In the genomic region with DNA sequence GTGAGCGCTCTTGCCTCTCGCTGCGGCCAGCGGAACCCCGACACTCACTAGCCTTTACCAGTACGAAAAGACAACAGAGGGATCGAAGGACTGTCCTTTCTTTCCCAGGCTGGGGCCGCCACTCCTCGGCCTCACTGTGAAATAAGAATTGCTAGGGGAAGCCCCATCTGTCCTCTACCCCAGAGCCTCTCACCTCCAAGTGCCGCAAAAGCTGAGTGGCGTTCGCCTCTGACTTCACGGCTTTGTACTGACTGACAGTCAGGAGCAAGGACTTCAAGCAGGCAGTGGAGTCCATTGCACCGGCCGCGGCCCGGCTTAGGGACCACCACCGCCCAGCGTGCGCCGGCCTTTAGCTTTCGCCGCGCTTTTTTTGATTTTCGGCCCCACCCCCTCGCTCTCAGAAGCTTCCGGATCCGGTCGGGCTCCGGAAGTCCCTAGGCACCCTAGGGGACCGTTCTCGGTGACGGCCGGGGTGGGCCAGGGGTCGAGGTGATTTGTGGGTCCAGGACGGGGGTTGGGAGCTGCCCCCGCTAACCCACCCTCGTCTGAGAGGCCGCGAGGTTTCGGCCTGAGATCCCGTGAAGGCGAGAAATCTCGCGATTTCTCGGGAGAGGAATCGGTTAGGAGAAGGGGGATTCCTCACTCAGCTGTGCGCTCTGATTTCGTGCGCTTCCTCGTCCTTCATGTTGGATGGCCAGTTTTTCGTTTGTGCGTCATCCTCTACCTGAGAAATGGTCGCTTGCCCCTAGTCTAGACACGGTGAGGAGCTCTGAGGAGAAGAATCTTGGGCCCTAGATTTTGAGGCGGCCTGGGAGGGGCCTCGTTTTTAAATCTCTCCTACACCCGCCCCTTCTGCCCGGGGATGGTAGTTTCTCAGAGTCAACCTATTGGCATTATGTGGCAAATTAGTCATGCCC, we compare ENCODE assay signal across 8 cellular contexts. TPM values are rescaled to one million over a fixed set of nuclear protein-coding genes. Genes with fewer than 3 reads are reported as not detected.
DNase-seq lines count a peak whose midpoint lies in the region; ATAC-seq and TF ChIP-seq lines count a peak whose summit lies in the region.

A gene (minus strand): TSS at position 358 of the 917 bp plus-strand sequence. CDS start 63 bp downstream, at position 295.
A gene with protein sequence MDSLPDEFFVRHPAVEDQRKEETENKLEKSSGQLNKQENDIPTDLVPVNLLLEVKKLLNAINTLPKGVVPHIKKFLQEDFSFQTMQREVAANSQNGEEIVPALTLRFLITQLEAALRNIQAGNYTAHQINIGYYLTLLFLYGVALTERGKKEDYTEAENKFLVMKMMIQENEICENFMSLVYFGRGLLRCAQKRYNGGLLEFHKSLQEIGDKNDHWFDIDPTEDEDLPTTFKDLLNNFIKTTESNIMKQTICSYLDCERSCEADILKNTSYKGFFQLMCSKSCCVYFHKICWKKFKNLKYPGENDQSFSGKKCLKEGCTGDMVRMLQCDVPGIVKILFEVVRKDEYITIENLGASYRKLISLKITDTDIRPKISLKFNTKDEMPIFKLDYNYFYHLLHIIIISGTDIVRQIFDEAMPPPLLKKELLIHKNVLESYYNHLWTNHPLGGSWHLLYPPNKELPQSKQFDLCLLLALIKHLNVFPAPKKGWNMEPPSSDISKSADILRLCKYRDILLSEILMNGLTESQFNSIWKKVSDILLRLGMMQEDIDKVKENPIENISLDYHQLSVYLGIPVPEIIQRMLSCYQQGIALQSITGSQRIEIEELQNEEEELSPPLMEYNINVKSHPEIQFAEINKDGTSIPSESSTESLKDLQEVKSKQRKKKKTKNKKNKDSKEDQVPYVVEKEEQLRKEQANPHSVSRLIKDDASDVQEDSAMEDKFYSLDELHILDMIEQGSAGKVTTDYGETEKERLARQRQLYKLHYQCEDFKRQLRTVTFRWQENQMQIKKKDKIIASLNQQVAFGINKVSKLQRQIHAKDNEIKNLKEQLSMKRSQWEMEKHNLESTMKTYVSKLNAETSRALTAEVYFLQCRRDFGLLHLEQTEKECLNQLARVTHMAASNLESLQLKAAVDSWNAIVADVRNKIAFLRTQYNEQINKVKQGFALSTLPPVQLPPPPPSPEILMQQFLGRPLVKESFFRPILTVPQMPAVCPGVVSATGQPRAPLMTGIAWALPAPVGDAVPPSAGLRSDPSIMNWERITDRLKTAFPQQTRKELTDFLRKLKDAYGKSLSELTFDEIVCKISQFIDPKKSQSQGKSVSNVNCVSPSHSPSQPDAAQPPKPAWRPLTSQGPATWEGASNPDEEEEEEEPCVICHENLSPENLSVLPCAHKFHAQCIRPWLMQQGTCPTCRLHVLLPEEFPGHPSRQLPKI (plus strand): TSS at position 642 of the 917 bp plus-strand sequence. CDS start 15,685 bp downstream, outside the sequence.

- DNase-seq in NCI-H69 (lab: John Stamatoyannopoulos, UW), result peak; percentile 95
- peak; percentile 75 for DNase-seq in activated CD4-positive, alpha-beta T cell treated with anti-CD3 and anti-CD28 coated beads, Interleukin-2, amount 50 U/mL, for 1 hour
- peak; percentile 53 for DNase-seq in cortex of kidney (lab: John Stamatoyannopoulos, UW)
- peak; percentile 83 to 88 for DNase-seq in left colon
- peak; percentile 56 to 70 for DNase-seq in stimulated activated CD4-positive, alpha-beta T cell treated with anti-CD3 and anti-CD28 coated beads, Interleukin-1b, Interleukin-23, amount 100 ng/mL, for 4 hours (ENCODE audit: low read depth in 2 of 2)

- TF ChIP-seq CTCF in C4-2B (conservative IDR thresholded peaks at IDR 0.05), result no peak

- intact Hi-C loops in left colon (cut with DNase I, micrococcal nuclease), result no loop called here

- peak; percentile 84 for ATAC-seq in GM19372 (IDR thresholded peaks at IDR 0.05; ENCODE audit: low read depth, unreplicated experiment)
- ATAC-seq in HG03521 (IDR thresholded peaks at IDR 0.05; ENCODE audit: unreplicated experiment), result peak; percentile 93
- peak; percentile 90 for ATAC-seq in left colon

- peak within 1 kb of the TSS; percentile 89 for H3K27ac ChIP-seq in C4-2B

RNA-seq across cellular contexts. Expression of the first gene that starts in this region (rescaled TPM):
- 1 to 10 TPM; 3.3 to 5.3 TPM for total RNA-seq in left colon

RNA-seq across cellular contexts. Expression of the second gene that starts in this region (rescaled TPM):
- total RNA-seq in left colon, result 1 to 10 TPM; 4.9 to 8.0 TPM

Comparison
In these comparisons a context has a peak if more than half of its experiments do, and no peak if none do; other contexts are left out.
1. Peak in every context shown above with its lines: DNase-seq, ATAC-seq and H3K27ac ChIP-seq.